1 cellular context compared by ENCODE assay signal in genomic region chr22:50485221-50486131, GRCh38.
TF ChIP-seq lines count a peak whose summit lies in the region.

No MANE protein-coding gene starts in this region.

TF ChIP-seq in K562, 482 proteins besides CTCF, POLR2A, EP300 and RAD21 (continued from another document and continues in another):
- TF ChIP-seq ZBTB34 (CRISPR knock-in tag; IDR thresholded peaks at IDR 0.05), result no peak
- TF ChIP-seq ZNF695 (CRISPR knock-in tag; IDR thresholded peaks at IDR 0.05), result no peak
- no peak for TF ChIP-seq MYC (IDR thresholded peaks at IDR 0.05; ENCODE audit: low read depth, low read length)
- TF ChIP-seq MYC (CRISPR knock-in tag; IDR thresholded peaks at IDR 0.05; ENCODE audit: borderline replicate concordance, low read depth), result no peak
- no peak for TF ChIP-seq ZNF175 (CRISPR knock-in tag; IDR thresholded peaks at IDR 0.05; ENCODE audit: low read depth)
- TF ChIP-seq GABPA (tag; conservative IDR thresholded peaks at IDR 0.05; ENCODE audit: low read depth), result no peak
- TF ChIP-seq ZNF445 (CRISPR knock-in tag; IDR thresholded peaks at IDR 0.05; ENCODE audit: low read depth), result no peak
- TF ChIP-seq MGA (IDR thresholded peaks at IDR 0.05), result peak; percentile 88
- no peak for TF ChIP-seq RREB1 (CRISPR knock-in tag; IDR thresholded peaks at IDR 0.05)
- no peak for TF ChIP-seq ZNF263 (CRISPR knock-in tag; IDR thresholded peaks at IDR 0.05; ENCODE audit: borderline replicate concordance)
- no peak for TF ChIP-seq NFATC3 (IDR thresholded peaks at IDR 0.05)
- TF ChIP-seq POLR2G (IDR thresholded peaks at IDR 0.05; ENCODE audit: low read depth, low read length), result peak; percentile 75
- peak; percentile 53; the same call in 1 of the 2 replicates for TF ChIP-seq ZNF384 (IDR thresholded peaks at IDR 0.05; ENCODE audit: low read depth, low read length)
- no peak for TF ChIP-seq ZNF79 (CRISPR knock-in tag; IDR thresholded peaks at IDR 0.05; ENCODE audit: low read depth)
- TF ChIP-seq PYGO2 (tag; IDR thresholded peaks at IDR 0.05), result no peak
- TF ChIP-seq GTF2B (IDR thresholded peaks at IDR 0.05; ENCODE audit: extremely low read depth, insufficient read length), result no peak
- TF ChIP-seq BCLAF1 (IDR thresholded peaks at IDR 0.05; ENCODE audit: borderline replicate concordance in 1 of 2, control insufficient read depth in 1 of 2, low read depth in 2 of 2, low read length in 1 of 2), result no peak
- TF ChIP-seq ATF4 (CRISPR knock-in tag; IDR thresholded peaks at IDR 0.05), result no peak
- TF ChIP-seq C11orf30 (IDR thresholded peaks at IDR 0.05; ENCODE audit: low read depth), result no peak
- no peak for TF ChIP-seq HDAC3 (IDR thresholded peaks at IDR 0.05; ENCODE audit: borderline replicate concordance, partially characterized antibody)
- no peak for TF ChIP-seq ARID1B (IDR thresholded peaks at IDR 0.05)
- no peak for TF ChIP-seq CREB5 (CRISPR knock-in tag; IDR thresholded peaks at IDR 0.05)
- TF ChIP-seq HDAC8 (tag; IDR thresholded peaks at IDR 0.05), result no peak
- no peak for TF ChIP-seq MXI1 (IDR thresholded peaks at IDR 0.05; ENCODE audit: low read depth, low read length)
- no peak for TF ChIP-seq ZEB2 (IDR thresholded peaks at IDR 0.05)
- TF ChIP-seq FOXJ2 (tag; IDR thresholded peaks at IDR 0.05), result no peak
- TF ChIP-seq ZBED1 (IDR thresholded peaks at IDR 0.05), result no peak
- TF ChIP-seq ZNF785 (CRISPR knock-in tag; IDR thresholded peaks at IDR 0.05), result no peak
- TF ChIP-seq ZNF639 (CRISPR knock-in tag; conservative IDR thresholded peaks at IDR 0.05 in 1 of 2, IDR thresholded peaks at IDR 0.05 in 1 of 2), result no peak
- TF ChIP-seq KLF13 (tag; IDR thresholded peaks at IDR 0.05; ENCODE audit: borderline replicate concordance, low read depth), result no peak
